9 cellular contexts compared by ENCODE assay signal in the genomic region with DNA sequence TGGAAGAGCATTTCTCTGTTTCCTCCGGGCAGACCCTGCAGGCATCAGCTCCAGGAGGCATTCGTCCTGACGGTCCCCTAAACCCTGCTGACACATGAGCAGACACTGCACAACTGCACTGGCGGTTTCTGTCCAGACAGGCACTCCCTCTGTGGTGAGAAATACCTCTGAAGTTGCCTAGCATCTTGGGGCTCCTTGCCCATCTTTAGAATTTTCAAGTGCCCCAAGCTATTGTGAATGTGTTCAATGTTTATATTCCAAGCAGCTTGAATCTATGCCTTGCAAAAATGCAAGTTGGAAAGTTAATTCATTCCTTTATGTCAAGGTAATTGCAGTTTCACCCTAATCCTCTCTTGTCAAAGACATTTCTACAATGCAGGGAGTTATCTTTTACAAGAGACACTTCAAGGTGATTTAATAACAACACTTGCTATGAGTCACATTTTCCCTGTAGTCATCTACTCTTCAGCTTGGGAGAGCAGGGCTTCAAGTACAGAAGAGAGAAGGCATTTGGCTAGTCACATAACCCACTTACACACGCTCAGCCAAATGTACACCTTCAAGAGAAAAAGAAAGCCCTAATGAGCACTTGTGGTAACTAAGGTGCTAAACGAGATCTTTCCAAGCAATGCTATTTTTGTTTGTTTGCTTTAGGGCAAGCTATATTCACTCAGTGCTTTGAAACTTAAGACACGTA.
A peak's percentile ranks its signal among the peaks of the same experiment; 100 is the strongest.
DNase-seq lines count a peak whose midpoint lies in the region; ATAC-seq and TF ChIP-seq lines count a peak whose summit lies in the region.
"Had no signal": no experiment of that assay in that cellular context is flagged by ENCODE, and none has a peak within 500 bp of the region (broad histone marks: within the 10 kb centered on the region; RNA-seq: fewer than 3 reads in every experiment).

No MANE protein-coding gene starts in this region.

- H3K27me3 Mint-ChIP-seq in activated CD8-positive, alpha-beta memory T cell treated with anti-CD3 and anti-CD28 coated beads, Interleukin-2, amount 10 ng/mL, durations not matched to agents 7 days and 5 days, result no peaks in the 10 kb centered on the region

- TF ChIP-seq POLR2A in suprapubic skin (IDR thresholded peaks at IDR 0.05), result no peak

- WGBS in suprapubic skin, result 54% methylated on average over 7 of the region's 7 CpGs

- peaks cover 2% of the 10 kb centered on the region for H3K9me3 Mint-ChIP-seq in activated CD8-positive, alpha-beta memory T cell treated with anti-CD3 and anti-CD28 coated beads, Interleukin-2, amount 10 ng/mL, durations not matched to agents 7 days and 5 days (ENCODE audit: low read depth)

- no peak for TF ChIP-seq EP300 in suprapubic skin (IDR thresholded peaks at IDR 0.05)

- no peak for TF ChIP-seq CTCF in RWPE2 (IDR thresholded peaks at IDR 0.05; ENCODE audit: poor library complexity, severe bottlenecking)
- TF ChIP-seq CTCF in fibroblast of mammary gland (conservative IDR thresholded peaks at IDR 0.05; ENCODE audit: control insufficient read depth, insufficient read depth, low read depth, low read length), result no peak
- no peak for TF ChIP-seq CTCF in suprapubic skin (IDR thresholded peaks at IDR 0.05)

- H3K27ac ChIP-seq in RWPE2 (ENCODE audit: poor library complexity, severe bottlenecking) (peak overlapping the region; percentile 63), suprapubic skin (peak overlapping the region; percentile 74)
- H3K27ac ChIP-seq: neutrophil had no signal

- H3K36me3 Mint-ChIP-seq in activated CD8-positive, alpha-beta memory T cell treated with anti-CD3 and anti-CD28 coated beads, Interleukin-2, amount 10 ng/mL, durations not matched to agents 7 days and 5 days, result peaks cover 8% of the 10 kb centered on the region

- ATAC-seq in activated CD8-positive, alpha-beta memory T cell treated with anti-CD3 and anti-CD28 coated beads, Interleukin-2, amount 10 ng/mL, durations not matched to agents 7 days and 5 days, result peak; percentile 77
- ATAC-seq in RWPE2 (ENCODE audit: low read depth), result peak; percentile 71
- ATAC-seq in HG03354 (IDR thresholded peaks at IDR 0.05; ENCODE audit: poor library complexity, severe bottlenecking, unreplicated experiment), result no peak
- ATAC-seq in HG03196 (IDR thresholded peaks at IDR 0.05; ENCODE audit: unreplicated experiment), result no peak

- peak; percentile 50 for DNase-seq in activated CD8-positive, alpha-beta memory T cell treated with anti-CD3 and anti-CD28 coated beads, Interleukin-2, amount 10 ng/mL, durations not matched to agents 7 days and 5 days
- DNase-seq in activated CD8-positive, alpha-beta memory T cell treated with anti-CD3 and anti-CD28 coated beads, Interleukin-2, amount 50 U/mL, for 48 hours, result no peak
- no peak for DNase-seq in RWPE2 (ENCODE audit: low spot score)
- DNase-seq in fibroblast of mammary gland (ENCODE audit: low read depth), result peak; percentile 68
- no peak for DNase-seq in suprapubic skin (ENCODE audit: low spot score in 2 of 2)
- no peak for DNase-seq in NCI-H526 treated with DMSO at 0.1 percent for 48 hours (lab: John Stamatoyannopoulos, UW)

- H3K36me3 ChIP-seq in RWPE2 (ENCODE audit: low read depth) (no peaks in the 10 kb centered on the region), suprapubic skin (no peaks in the 10 kb centered on the region)
- H3K36me3 ChIP-seq: neutrophil had no signal

- H3K27me3 ChIP-seq in RWPE2 (ENCODE audit: insufficient read depth, poor library complexity, severe bottlenecking) (no peaks in the 10 kb centered on the region), suprapubic skin (no peaks in the 10 kb centered on the region)
- H3K27me3 ChIP-seq: neutrophil had no signal

- CTCF ChIA-PET in activated CD8-positive, alpha-beta memory T cell treated with anti-CD3 and anti-CD28 coated beads, Interleukin-2, amount 10 ng/mL, durations not matched to agents 7 days and 5 days (lab: Charles Lee), result interaction anchor here (1.4 to 2.5 kb wide), 3 partner anchors 13 to 78 kb away, joined by 3 to 5 read pairs (median 5); no protein-coding TSS in a partner anchor

- no peaks in the 10 kb centered on the region for H3K9me3 ChIP-seq in RWPE2 (ENCODE audit: severe bottlenecking)
- no peaks in the 10 kb centered on the region for H3K9me3 ChIP-seq in suprapubic skin
- H3K9me3 ChIP-seq: neutrophil had no signal

- no peak overlapping the region for H3K4me3 Mint-ChIP-seq in activated CD8-positive, alpha-beta memory T cell treated with anti-CD3 and anti-CD28 coated beads, Interleukin-2, amount 10 ng/mL, durations not matched to agents 7 days and 5 days

- no peak overlapping the region for H3K4me3 ChIP-seq in RWPE2 (ENCODE audit: severe bottlenecking)
- H3K4me3 ChIP-seq in fibroblast of mammary gland (ENCODE audit: control insufficient read depth, low read depth, low read length), result no peak overlapping the region
- H3K4me3 ChIP-seq in suprapubic skin, result no peak overlapping the region

- H3K4me1 ChIP-seq in RWPE2 (ENCODE audit: insufficient read depth, poor library complexity, severe bottlenecking) (peaks cover 34% of the 10 kb centered on the region), suprapubic skin (peaks cover 25% of the 10 kb centered on the region)

- peak overlapping the region; percentile 81 for H3K27ac Mint-ChIP-seq in activated CD8-positive, alpha-beta memory T cell treated with anti-CD3 and anti-CD28 coated beads, Interleukin-2, amount 10 ng/mL, durations not matched to agents 7 days and 5 days

- peaks cover 66% of the 10 kb centered on the region for H3K4me1 Mint-ChIP-seq in activated CD8-positive, alpha-beta memory T cell treated with anti-CD3 and anti-CD28 coated beads, Interleukin-2, amount 10 ng/mL, durations not matched to agents 7 days and 5 days

Comparison
In these comparisons a context has a peak if more than half of its experiments do, and no peak if none do; other contexts are left out.
1. DNase-seq: peak in activated CD8-positive, alpha-beta memory T cell treated with anti-CD3 and anti-CD28 coated beads, Interleukin-2, amount 10 ng/mL, durations not matched to agents 7 days and 5 days (single experiment) and fibroblast of mammary gland (single experiment); none in activated CD8-positive, alpha-beta memory T cell treated with anti-CD3 and anti-CD28 coated beads, Interleukin-2, amount 50 U/mL, for 48 hours (single experiment), RWPE2 (single experiment), suprapubic skin (0 of 2) and NCI-H526 treated with DMSO at 0.1 percent for 48 hours (single experiment).
2. ATAC-seq: peak in activated CD8-positive, alpha-beta memory T cell treated with anti-CD3 and anti-CD28 coated beads, Interleukin-2, amount 10 ng/mL, durations not matched to agents 7 days and 5 days (single experiment) and RWPE2 (single experiment); none in HG03354 (single experiment) and HG03196 (single experiment).